25 cellular contexts compared by ENCODE assay signal in genomic region chr7:28739826-28740225, GRCh38.
DNase-seq lines count a peak whose midpoint lies in the region; ATAC-seq and TF ChIP-seq lines count a peak whose summit lies in the region.
"Had no signal": no experiment of that assay in that cellular context is flagged by ENCODE, and none has a peak within 500 bp of the region (broad histone marks: within the 10 kb centered on the region; RNA-seq: fewer than 3 reads in every experiment).

No MANE protein-coding gene starts in this region.

- no peak overlapping the region for H2BK5ac ChIP-seq in neuronal stem cell (ENCODE audit: low read length)

- H3K23ac ChIP-seq in neuronal stem cell (ENCODE audit: low read depth, low read length, poor library complexity) = no peak overlapping the region

- H3K18ac ChIP-seq in neuronal stem cell (ENCODE audit: low read length) = no peak overlapping the region

- H2BK120ac ChIP-seq in neuronal stem cell (ENCODE audit: low read depth, low read length) = no peak overlapping the region

- H3K9me3 Mint-ChIP-seq in GM23338 = no peaks in the 10 kb centered on the region
- H3K9me3 Mint-ChIP-seq in stimulated activated naive CD8-positive, alpha-beta T cell treated with anti-CD3 and anti-CD28 coated beads, Interleukin-15, amount 100 ng/mL, for 72 hours = no peaks in the 10 kb centered on the region
- H3K9me3 Mint-ChIP-seq in activated naive CD4-positive, alpha-beta T cell treated with anti-CD3 and anti-CD28 coated beads, Interleukin-2, amount 10 ng/mL, durations not matched to agents 7 days and 5 days = no peaks in the 10 kb centered on the region
- H3K9me3 Mint-ChIP-seq: activated CD4-positive, alpha-beta memory T cell treated with anti-CD3 and anti-CD28 coated beads for 36 hours had no signal

- H4K8ac ChIP-seq in neuronal stem cell (ENCODE audit: low read depth, low read length) = no peak overlapping the region

- H3K4me1 Mint-ChIP-seq in GM23338 = peaks cover 16% of the 10 kb centered on the region
- no peaks in the 10 kb centered on the region for H3K4me1 Mint-ChIP-seq in stimulated activated naive CD8-positive, alpha-beta T cell treated with anti-CD3 and anti-CD28 coated beads, Interleukin-15, amount 100 ng/mL, for 72 hours
- H3K4me1 Mint-ChIP-seq in activated naive CD4-positive, alpha-beta T cell treated with anti-CD3 and anti-CD28 coated beads, Interleukin-2, amount 10 ng/mL, durations not matched to agents 7 days and 5 days = no peaks in the 10 kb centered on the region

- TF ChIP-seq CTCF in GM23338 (conservative IDR thresholded peaks at IDR 0.05; ENCODE audit: low read depth in 2 of 2) (no peak), upper lobe of right lung (IDR thresholded peaks at IDR 0.05) (no peak)

- no peak overlapping the region for H3K4me3 ChIP-seq in GM23338
- H3K4me3 ChIP-seq in NT2/D1 (ENCODE audit: insufficient read length, low read depth) = no peak overlapping the region
- H3K4me3 ChIP-seq in endocrine pancreas (ENCODE audit: control insufficient read depth, insufficient read depth, low read length) = peak overlapping the region; percentile 38
- no peak overlapping the region for H3K4me3 ChIP-seq in neuronal stem cell (ENCODE audit: low read length in 2 of 2)
- H3K4me3 ChIP-seq in upper lobe of right lung = no peak overlapping the region
- H3K4me3 ChIP-seq: A549, adrenal gland, cardiac muscle cell, heart right ventricle, mucosa of descending colon, prostate gland, thoracic aorta had no signal

- H3K9ac ChIP-seq in NT2/D1 (ENCODE audit: insufficient read length, low read depth) = no peak overlapping the region
- no peak overlapping the region for H3K9ac ChIP-seq in endocrine pancreas (ENCODE audit: control insufficient read depth, insufficient read depth, low read length)
- no peak overlapping the region for H3K9ac ChIP-seq in neuronal stem cell (ENCODE audit: low read depth, low read length, poor library complexity)

- no peak overlapping the region for H3K14ac ChIP-seq in neuronal stem cell (ENCODE audit: low read length)

- no peaks in the 10 kb centered on the region for H3K79me2 ChIP-seq in GM23338 (replicated peaks; ENCODE audit: insufficient read depth)

- H3K36me3 Mint-ChIP-seq in GM23338 (ENCODE audit: low read depth) = no peaks in the 10 kb centered on the region
- H3K36me3 Mint-ChIP-seq in activated naive CD4-positive, alpha-beta T cell treated with anti-CD3 and anti-CD28 coated beads, Interleukin-2, amount 10 ng/mL, durations not matched to agents 7 days and 5 days = no peaks in the 10 kb centered on the region
- H3K36me3 Mint-ChIP-seq: activated CD4-positive, alpha-beta memory T cell treated with anti-CD3 and anti-CD28 coated beads for 36 hours had no signal

- no CpG with 5 or more reads among the region's 5 CpGs for WGBS in neuronal stem cell (ENCODE audit: extremely low coverage in 2 of 2, insufficient read length in 2 of 2, insufficient replicate concordance in 1 of 2), 2 donors

- H3K36me3 ChIP-seq in GM23338 (ENCODE audit: insufficient read depth) (no peaks in the 10 kb centered on the region), NT2/D1 (ENCODE audit: insufficient read depth, insufficient read length, low read length) (peaks cover 5% of the 10 kb centered on the region), endocrine pancreas (ENCODE audit: control insufficient read depth, insufficient read depth, low read length) (no peaks in the 10 kb centered on the region), neuronal stem cell (replicated peaks in 1 of 2; ENCODE audit: control insufficient read depth in 2 of 2, insufficient read depth in 2 of 2, low read length in 2 of 2) (no peaks in the 10 kb centered on the region), upper lobe of right lung (no peaks in the 10 kb centered on the region)
- H3K36me3 ChIP-seq: adrenal gland, BE2C, cardiac muscle cell, prostate gland, thoracic aorta had no signal

- H3K27me3 Mint-ChIP-seq in GM23338 (ENCODE audit: insufficient read depth, low read depth, poor library complexity) = peaks cover 1% of the 10 kb centered on the region
- H3K27me3 Mint-ChIP-seq in stimulated activated naive CD8-positive, alpha-beta T cell treated with anti-CD3 and anti-CD28 coated beads, Interleukin-15, amount 100 ng/mL, for 72 hours = no peaks in the 10 kb centered on the region
- H3K27me3 Mint-ChIP-seq in activated naive CD4-positive, alpha-beta T cell treated with anti-CD3 and anti-CD28 coated beads, Interleukin-2, amount 10 ng/mL, durations not matched to agents 7 days and 5 days = no peaks in the 10 kb centered on the region

- H2BK15ac ChIP-seq in neuronal stem cell (ENCODE audit: low read length) = no peak overlapping the region

- no peak overlapping the region; the same call in 2 of the 3 replicates for H3K4me3 Mint-ChIP-seq in GM23338
- no peak overlapping the region for H3K4me3 Mint-ChIP-seq in stimulated activated naive CD8-positive, alpha-beta T cell treated with anti-CD3 and anti-CD28 coated beads, Interleukin-15, amount 100 ng/mL, for 72 hours
- H3K4me3 Mint-ChIP-seq in activated naive CD4-positive, alpha-beta T cell treated with anti-CD3 and anti-CD28 coated beads, Interleukin-2, amount 10 ng/mL, durations not matched to agents 7 days and 5 days = no peak overlapping the region
- H3K4me3 Mint-ChIP-seq: activated CD4-positive, alpha-beta memory T cell treated with anti-CD3 and anti-CD28 coated beads for 36 hours had no signal

- H2AFZ ChIP-seq in GM23338 (peak overlapping the region; percentile 24; the same call in 1 of the 2 replicates), neuronal stem cell (ENCODE audit: low read length) (no peak overlapping the region)

- no peak for DNase-seq in GM23338 (ENCODE audit: low spot score)
- DNase-seq in NT2/D1 (ENCODE audit: low read depth, low spot score) = peak; percentile 33
- DNase-seq in neuronal stem cell (ENCODE audit: low spot score) = peak; percentile 52
- no peak for DNase-seq in stimulated activated naive CD8-positive, alpha-beta T cell treated with anti-CD3 and anti-CD28 coated beads, Interleukin-15, amount 100 ng/mL, for 72 hours
- no peak for DNase-seq in activated naive CD4-positive, alpha-beta T cell treated with anti-CD3 and anti-CD28 coated beads, Interleukin-2, amount 10 ng/mL, durations not matched to agents 7 days and 5 days
- DNase-seq in upper lobe of right lung = no peak
- DNase-seq: activated CD4-positive, alpha-beta memory T cell treated with anti-CD3 and anti-CD28 coated beads for 36 hours; activated gamma-delta T cell treated with Interleukin-2 at 50 U/mL for 16 hours; adrenal gland; BE2C; COR-L47; dermis blood vessel endothelial cell; heart right ventricle; left ventricle myocardium superior; mucosa of descending colon; NCI-H1105; NCI-H2029 treated with DMSO at 0.1 percent for 48 hours; stimulated activated CD4-positive, alpha-beta T cell treated with anti-CD3 and anti-CD28 coated beads, Interleukin-1b, Interleukin-23, amount 100 ng/mL, for 48 hours; T-helper 9 cell had no signal

- H3K27ac Mint-ChIP-seq in GM23338 = no peak overlapping the region
- no peak overlapping the region for H3K27ac Mint-ChIP-seq in stimulated activated naive CD8-positive, alpha-beta T cell treated with anti-CD3 and anti-CD28 coated beads, Interleukin-15, amount 100 ng/mL, for 72 hours
- H3K27ac Mint-ChIP-seq in activated naive CD4-positive, alpha-beta T cell treated with anti-CD3 and anti-CD28 coated beads, Interleukin-2, amount 10 ng/mL, durations not matched to agents 7 days and 5 days = no peak overlapping the region
- H3K27ac Mint-ChIP-seq: activated CD4-positive, alpha-beta memory T cell treated with anti-CD3 and anti-CD28 coated beads for 36 hours had no signal

- H3K79me1 ChIP-seq in neuronal stem cell (ENCODE audit: low read depth, low read length) = no peaks in the 10 kb centered on the region

- H2BK12ac ChIP-seq in neuronal stem cell (ENCODE audit: low read length) = no peak overlapping the region

- H4K20me1 ChIP-seq in GM23338 (replicated peaks; ENCODE audit: insufficient read depth) = no peaks in the 10 kb centered on the region

- H3F3A ChIP-seq in GM23338 (replicated peaks; ENCODE audit: low read depth) = no peaks in the 10 kb centered on the region

- no peaks in the 10 kb centered on the region for H3K27me3 ChIP-seq in GM23338 (ENCODE audit: insufficient read depth)
- no peaks in the 10 kb centered on the region for H3K27me3 ChIP-seq in NT2/D1 (ENCODE audit: insufficient read depth, insufficient read length)
- no peaks in the 10 kb centered on the region for H3K27me3 ChIP-seq in endocrine pancreas (ENCODE audit: control insufficient read depth, insufficient read depth, low read length)
- no peaks in the 10 kb centered on the region for H3K27me3 ChIP-seq in neuronal stem cell (ENCODE audit: control insufficient read depth in 3 of 3, insufficient read depth in 3 of 3, low read depth in 1 of 3, low read length in 3 of 3)
- H3K27me3 ChIP-seq in upper lobe of right lung = no peaks in the 10 kb centered on the region
- H3K27me3 ChIP-seq: adrenal gland, BE2C, cardiac muscle cell, heart right ventricle had no signal

- H3K4me1 ChIP-seq in GM23338 (ENCODE audit: insufficient read depth) = peaks cover 11% of the 10 kb centered on the region
- no peaks in the 10 kb centered on the region for H3K4me1 ChIP-seq in NT2/D1 (ENCODE audit: insufficient read depth, insufficient read length)
- H3K4me1 ChIP-seq in endocrine pancreas (ENCODE audit: control insufficient read depth, insufficient read depth, low read length) = no peaks in the 10 kb centered on the region
- peaks cover 9% of the 10 kb centered on the region in 2 donors for H3K4me1 ChIP-seq in neuronal stem cell (ENCODE audit: control insufficient read depth in 2 of 2, insufficient read depth in 1 of 2, low read depth in 1 of 2, low read length in 2 of 2)
- H3K4me1 ChIP-seq in upper lobe of right lung = no peaks in the 10 kb centered on the region
- H3K4me1 ChIP-seq: A549, adrenal gland, BE2C, prostate gland had no signal

- intact Hi-C loops in upper lobe of right lung (cut with DNase I) = no loop called here

- H3K4ac ChIP-seq in neuronal stem cell (ENCODE audit: low read length) = no peak overlapping the region

- H2AK5ac ChIP-seq in neuronal stem cell (ENCODE audit: low read depth, low read length) = no peak overlapping the region

- no peak overlapping the region for H4K91ac ChIP-seq in neuronal stem cell (ENCODE audit: low read depth, low read length, poor library complexity)

- CTCF ChIA-PET in activated naive CD4-positive, alpha-beta T cell treated with anti-CD3 and anti-CD28 coated beads, Interleukin-2, amount 10 ng/mL, durations not matched to agents 7 days and 5 days (lab: Charles Lee) = no interaction called here

- no peaks in the 10 kb centered on the region for H3K9me2 ChIP-seq in GM23338 (ENCODE audit: insufficient read depth)

- H3K27ac ChIP-seq in GM23338 (ENCODE audit: low read depth) = no peak overlapping the region
- peak overlapping the region; percentile 62 for H3K27ac ChIP-seq in neuronal stem cell (replicated peaks; ENCODE audit: low read length)
- H3K27ac ChIP-seq in upper lobe of right lung = no peak overlapping the region
- H3K27ac ChIP-seq: A549, adrenal gland, cardiac muscle cell, heart right ventricle, prostate gland, thoracic aorta had no signal

- H3K9me3 ChIP-seq in NT2/D1 (ENCODE audit: insufficient read depth, low read length) = no peaks in the 10 kb centered on the region
- H3K9me3 ChIP-seq in endocrine pancreas (ENCODE audit: control insufficient read depth, low read length) = no peaks in the 10 kb centered on the region
- no peaks in the 10 kb centered on the region for H3K9me3 ChIP-seq in neuronal stem cell (replicated peaks in 1 of 2; ENCODE audit: control insufficient read depth in 2 of 2, insufficient read depth in 1 of 2, low read depth in 1 of 2, low read length in 2 of 2)
- H3K9me3 ChIP-seq in upper lobe of right lung = no peaks in the 10 kb centered on the region
- H3K9me3 ChIP-seq: A549, adrenal gland, BE2C, heart right ventricle, mucosa of descending colon, prostate gland, thoracic aorta had no signal

- peak; percentile 77 for ATAC-seq in GM23338
- no peak for ATAC-seq in HG02884 (IDR thresholded peaks at IDR 0.05; ENCODE audit: unreplicated experiment)
- no peak for ATAC-seq in stimulated activated naive CD8-positive, alpha-beta T cell treated with anti-CD3 and anti-CD28 coated beads, Interleukin-15, amount 100 ng/mL, for 72 hours
- no peak for ATAC-seq in upper lobe of right lung
- ATAC-seq: A549, heart right ventricle, left ventricle myocardium superior, mucosa of descending colon had no signal

- H3K4me2 ChIP-seq in GM23338 (0 out of 2 replicates have a peak overlapping the region, but pooled peaks have one; percentile 17), neuronal stem cell (ENCODE audit: insufficient read depth, low read length, poor library complexity, severe bottlenecking) (peak overlapping the region; percentile 32)
- H3K4me2 ChIP-seq: A549 had no signal

Comparison
In these comparisons a context has a peak if more than half of its experiments do, and no peak if none do; other contexts are left out.
1. DNase-seq: peak in NT2/D1 (single experiment) and neuronal stem cell (single experiment); none in GM23338 (single experiment), stimulated activated naive CD8-positive, alpha-beta T cell treated with anti-CD3 and anti-CD28 coated beads, Interleukin-15, amount 100 ng/mL, for 72 hours (0 of 2), activated naive CD4-positive, alpha-beta T cell treated with anti-CD3 and anti-CD28 coated beads, Interleukin-2, amount 10 ng/mL, durations not matched to agents 7 days and 5 days (single experiment) and upper lobe of right lung (single experiment).